Comparison of ENCODE assay signal across 1 cellular context in genomic region chr1:100246738-100247137, GRCh38.
TF ChIP-seq lines count a peak whose summit lies in the region.

No MANE protein-coding gene starts in this region.

TF ChIP-seq in K562, 482 proteins besides CTCF, POLR2A, EP300 and RAD21 (continued from another document and continues in another):
- no peak for TF ChIP-seq TSHZ1 (CRISPR knock-in tag; IDR thresholded peaks at IDR 0.05)
- TF ChIP-seq CTBP1 (IDR thresholded peaks at IDR 0.05; ENCODE audit: borderline replicate concordance): peak; percentile 16; the same call in 1 of the 2 replicates
- peak; percentile 66 for TF ChIP-seq ZBTB40 (IDR thresholded peaks at IDR 0.05)
- no peak for TF ChIP-seq ZBTB40 (CRISPR knock-in tag; IDR thresholded peaks at IDR 0.05)
- TF ChIP-seq, protein P1, sequence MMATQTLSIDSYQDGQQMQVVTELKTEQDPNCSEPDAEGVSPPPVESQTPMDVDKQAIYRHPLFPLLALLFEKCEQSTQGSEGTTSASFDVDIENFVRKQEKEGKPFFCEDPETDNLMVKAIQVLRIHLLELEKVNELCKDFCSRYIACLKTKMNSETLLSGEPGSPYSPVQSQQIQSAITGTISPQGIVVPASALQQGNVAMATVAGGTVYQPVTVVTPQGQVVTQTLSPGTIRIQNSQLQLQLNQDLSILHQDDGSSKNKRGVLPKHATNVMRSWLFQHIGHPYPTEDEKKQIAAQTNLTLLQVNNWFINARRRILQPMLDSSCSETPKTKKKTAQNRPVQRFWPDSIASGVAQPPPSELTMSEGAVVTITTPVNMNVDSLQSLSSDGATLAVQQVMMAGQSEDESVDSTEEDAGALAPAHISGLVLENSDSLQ (IDR thresholded peaks at IDR 0.05): peak; percentile 21; the same call in 1 of the 2 replicates
- no peak for TF ChIP-seq ETV1 (tag; conservative IDR thresholded peaks at IDR 0.05; ENCODE audit: low read depth)
- TF ChIP-seq MCM5 (IDR thresholded peaks at IDR 0.05; ENCODE audit: low read depth): no peak
- peak; percentile 57 for TF ChIP-seq EGR1 (conservative IDR thresholded peaks at IDR 0.05)
- no peak for TF ChIP-seq POLR2AphosphoS2 (IDR thresholded peaks at IDR 0.05; ENCODE audit: low read length)
- TF ChIP-seq ZNF253 (CRISPR knock-in tag; conservative IDR thresholded peaks at IDR 0.05): no peak
- peak; percentile 56; the same call in 1 of the 2 replicates for TF ChIP-seq NKRF (IDR thresholded peaks at IDR 0.05; ENCODE audit: borderline replicate concordance)
- TF ChIP-seq HOMEZ (CRISPR knock-in tag; IDR thresholded peaks at IDR 0.05): no peak
- peak; percentile 65; the same call in 1 of the 2 replicates for TF ChIP-seq NBN (IDR thresholded peaks at IDR 0.05; ENCODE audit: low read depth)
- TF ChIP-seq SIN3A (IDR thresholded peaks at IDR 0.05; ENCODE audit: borderline replicate concordance in 2 of 2, control insufficient read depth in 1 of 2, low read depth in 2 of 2, low read length in 2 of 2): 0 out of 4 replicates have a peak, but pooled peaks of 1 of the 2 experiments have one; percentile 41
- TF ChIP-seq CAMTA2 (CRISPR knock-in tag; conservative IDR thresholded peaks at IDR 0.05): no peak
- peak; percentile 68; the same call in 1 of the 2 replicates for TF ChIP-seq HMBOX1 (IDR thresholded peaks at IDR 0.05)
- no peak for TF ChIP-seq GTF2A2 (tag; IDR thresholded peaks at IDR 0.05)
- no peak for TF ChIP-seq ZNF780A (CRISPR knock-in tag; IDR thresholded peaks at IDR 0.05)
- TF ChIP-seq ZC3H11A (IDR thresholded peaks at IDR 0.05; ENCODE audit: low read depth, low read length): no peak
- no peak for TF ChIP-seq ZNF444 (CRISPR knock-in tag; IDR thresholded peaks at IDR 0.05)
- TF ChIP-seq, protein P2, sequence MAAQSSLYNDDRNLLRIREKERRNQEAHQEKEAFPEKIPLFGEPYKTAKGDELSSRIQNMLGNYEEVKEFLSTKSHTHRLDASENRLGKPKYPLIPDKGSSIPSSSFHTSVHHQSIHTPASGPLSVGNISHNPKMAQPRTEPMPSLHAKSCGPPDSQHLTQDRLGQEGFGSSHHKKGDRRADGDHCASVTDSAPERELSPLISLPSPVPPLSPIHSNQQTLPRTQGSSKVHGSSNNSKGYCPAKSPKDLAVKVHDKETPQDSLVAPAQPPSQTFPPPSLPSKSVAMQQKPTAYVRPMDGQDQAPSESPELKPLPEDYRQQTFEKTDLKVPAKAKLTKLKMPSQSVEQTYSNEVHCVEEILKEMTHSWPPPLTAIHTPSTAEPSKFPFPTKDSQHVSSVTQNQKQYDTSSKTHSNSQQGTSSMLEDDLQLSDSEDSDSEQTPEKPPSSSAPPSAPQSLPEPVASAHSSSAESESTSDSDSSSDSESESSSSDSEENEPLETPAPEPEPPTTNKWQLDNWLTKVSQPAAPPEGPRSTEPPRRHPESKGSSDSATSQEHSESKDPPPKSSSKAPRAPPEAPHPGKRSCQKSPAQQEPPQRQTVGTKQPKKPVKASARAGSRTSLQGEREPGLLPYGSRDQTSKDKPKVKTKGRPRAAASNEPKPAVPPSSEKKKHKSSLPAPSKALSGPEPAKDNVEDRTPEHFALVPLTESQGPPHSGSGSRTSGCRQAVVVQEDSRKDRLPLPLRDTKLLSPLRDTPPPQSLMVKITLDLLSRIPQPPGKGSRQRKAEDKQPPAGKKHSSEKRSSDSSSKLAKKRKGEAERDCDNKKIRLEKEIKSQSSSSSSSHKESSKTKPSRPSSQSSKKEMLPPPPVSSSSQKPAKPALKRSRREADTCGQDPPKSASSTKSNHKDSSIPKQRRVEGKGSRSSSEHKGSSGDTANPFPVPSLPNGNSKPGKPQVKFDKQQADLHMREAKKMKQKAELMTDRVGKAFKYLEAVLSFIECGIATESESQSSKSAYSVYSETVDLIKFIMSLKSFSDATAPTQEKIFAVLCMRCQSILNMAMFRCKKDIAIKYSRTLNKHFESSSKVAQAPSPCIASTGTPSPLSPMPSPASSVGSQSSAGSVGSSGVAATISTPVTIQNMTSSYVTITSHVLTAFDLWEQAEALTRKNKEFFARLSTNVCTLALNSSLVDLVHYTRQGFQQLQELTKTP (IDR thresholded peaks at IDR 0.05; ENCODE audit: low read depth in 1 of 2, partially characterized antibody in 2 of 2): peak in 1 of 2 experiments; percentile 56
- 0 out of 2 replicates have a peak, but pooled peaks have one; percentile 34 for TF ChIP-seq LEF1 (IDR thresholded peaks at IDR 0.05)
- peak; percentile 42; the same call in 1 of the 2 replicates for TF ChIP-seq JUND (IDR thresholded peaks at IDR 0.05; ENCODE audit: borderline replicate concordance, low read depth, low read length)
- no peak; the same call in 2 of the 3 replicates for TF ChIP-seq JUND (tag; IDR thresholded peaks at IDR 0.05; ENCODE audit: borderline replicate concordance, low read depth, low read length)
- 0 out of 2 replicates have a peak, but pooled peaks have one; percentile 7 for TF ChIP-seq MTA2 (IDR thresholded peaks at IDR 0.05; ENCODE audit: low read depth)
- no peak for TF ChIP-seq ZBTB26 (CRISPR knock-in tag; IDR thresholded peaks at IDR 0.05)
- peak; percentile 25 for TF ChIP-seq CBFA2T3 (IDR thresholded peaks at IDR 0.05)
- TF ChIP-seq NEUROD1 (IDR thresholded peaks at IDR 0.05; ENCODE audit: borderline replicate concordance, low read depth, low read length, partially characterized antibody): no peak
